ENCODE assay signal across 11 cellular contexts in the genomic region with DNA sequence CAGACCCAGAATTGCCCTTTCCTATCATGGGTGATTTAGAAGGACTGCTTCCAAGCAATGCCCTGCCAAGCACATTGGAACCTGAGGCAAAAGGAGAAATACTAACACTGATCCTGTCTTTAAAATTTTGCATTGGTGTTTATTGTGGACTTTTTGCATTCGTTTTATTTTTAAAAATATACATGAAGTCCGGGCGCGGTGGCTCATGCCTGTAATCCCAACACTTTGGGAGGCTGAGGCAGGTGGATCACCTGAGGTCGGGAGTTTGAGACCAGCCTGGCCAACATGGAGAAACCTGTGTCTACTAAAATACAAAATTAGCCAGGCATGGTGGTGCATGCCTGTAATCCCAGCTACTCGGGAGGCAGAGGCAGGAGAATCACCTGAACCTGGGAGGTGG. TPM values are rescaled to one million over a fixed set of nuclear protein-coding genes. Genes with fewer than 3 reads are reported as not detected.
DNase-seq lines count a peak whose midpoint lies in the region; ATAC-seq and TF ChIP-seq lines count a peak whose summit lies in the region.
"Not testable (repeated sequence)": the region's sequence is repeated elsewhere in the genome, so short reads cannot be mapped to it uniquely, and the experiment has no call there.
"Had no signal": no experiment of that assay in that cellular context is flagged by ENCODE, and none has a peak within 500 bp of the region (broad histone marks: within the 10 kb centered on the region; RNA-seq: fewer than 3 reads in every experiment).

No MANE protein-coding gene starts in this region.

- H3K36me3 ChIP-seq in gastroesophageal sphincter (peaks cover 0 to 40% of the 10 kb centered on the region in 2 donors), stomach (peaks cover 0 to 39% (median 21%) of the 10 kb centered on the region in 4 donors), thoracic aorta (peaks cover 43% of the 10 kb centered on the region)
- H3K36me3 ChIP-seq in rectal smooth muscle tissue (ENCODE audit: control insufficient read depth, insufficient read depth, low read length); uterus: not testable (repeated sequence)

- WGBS in gastroesophageal sphincter (ENCODE audit: low coverage in 1 of 2), 2 donors, result 70 to 75% methylated on average over 4 to 5 of the region's 6 CpGs
- WGBS in stomach, 5 donors, result 83 to 90% (median 90%) methylated on average over 6 of the region's 6 CpGs

- not testable (repeated sequence) for H3K9ac ChIP-seq in rectal smooth muscle tissue (ENCODE audit: low read length)

- not testable (repeated sequence) for TF ChIP-seq EP300 in gastroesophageal sphincter (IDR thresholded peaks at IDR 0.05); stomach (IDR thresholded peaks at IDR 0.05)

- not testable (repeated sequence) for TF ChIP-seq POLR2A in gastroesophageal sphincter (IDR thresholded peaks at IDR 0.05); stomach (IDR thresholded peaks at IDR 0.05); uterus (IDR thresholded peaks at IDR 0.05)

- intact Hi-C loops in dorsolateral prefrontal cortex (cut with DNase I); uterus (cut with DNase I; ENCODE audit: low total_unique reads): not testable (repeated sequence)
- intact Hi-C loops in stomach (cut with DNase I; ENCODE audit: low total_unique reads), result loop anchor here (10.0 kb wide), 1 partner anchor 224 kb away; the partner anchor contains the start of gene GPR37L1

- DNase-seq in caudate nucleus (lab: John Stamatoyannopoulos, UW); dorsolateral prefrontal cortex; stomach; thoracic aorta (ENCODE audit: low spot score); uterus: not testable (repeated sequence)

- H3K27me3 ChIP-seq in dorsolateral prefrontal cortex; gastroesophageal sphincter; rectal smooth muscle tissue (ENCODE audit: control insufficient read depth, insufficient read depth, low read length); stomach; thoracic aorta (replicated peaks; ENCODE audit: insufficient read depth); uterus: not testable (repeated sequence)

- H3K9me3 ChIP-seq in gastroesophageal sphincter, stomach, thoracic aorta, uterus: not testable (repeated sequence)

- H3K4me3 ChIP-seq in dorsolateral prefrontal cortex; gastroesophageal sphincter; rectal smooth muscle tissue (ENCODE audit: low read length); stomach; thoracic aorta; uterus: not testable (repeated sequence)

- not testable (repeated sequence) for ATAC-seq in gastroesophageal sphincter; thoracic aorta (ENCODE audit: insufficient number of reproducible peaks, low FRiP score, low read depth)

- H3K27ac ChIP-seq in caudate nucleus (ENCODE audit: low read depth, low read length), result peak overlapping the region; percentile 53
- H3K27ac ChIP-seq in dorsolateral prefrontal cortex, result peak overlapping the region in 38 of 59 donors; percentile 2 to 78 (median 49)
- peak overlapping the region; percentile 88 to 95 (median 92) for H3K27ac ChIP-seq in gastroesophageal sphincter
- H3K27ac ChIP-seq in rectal smooth muscle tissue (ENCODE audit: low read depth, low read length), result peak overlapping the region; percentile 86
- H3K27ac ChIP-seq in stomach, result peak overlapping the region in 4 of 5 donors; percentile 55 to 84 (median 74)
- H3K27ac ChIP-seq in thoracic aorta, result peak overlapping the region; percentile 93 to 96
- peak overlapping the region; percentile 82 to 85 for H3K27ac ChIP-seq in uterus

- peaks cover 35 to 99% (median 66%) of the 10 kb centered on the region in 3 donors for H3K4me1 ChIP-seq in gastroesophageal sphincter
- H3K4me1 ChIP-seq in rectal smooth muscle tissue (ENCODE audit: control insufficient read depth, insufficient read depth, low read length), result peaks cover 72% of the 10 kb centered on the region
- H3K4me1 ChIP-seq in stomach, result peaks cover 2 to 88% (median 45%) of the 10 kb centered on the region in 4 donors
- peaks cover 69 to 93% of the 10 kb centered on the region in 2 donors for H3K4me1 ChIP-seq in thoracic aorta (ENCODE audit: control insufficient read depth in 1 of 2, low read depth in 2 of 2)
- peaks cover 19 to 20% of the 10 kb centered on the region in 2 donors for H3K4me1 ChIP-seq in uterus

- not testable (repeated sequence) for TF ChIP-seq CTCF in dorsolateral prefrontal cortex (IDR thresholded peaks at IDR 0.05 in 54 of 56, conservative IDR thresholded peaks at IDR 0.05 in 2 of 56; ENCODE audit: low read depth in 1 of 56, partially characterized antibody in 56 of 56); gastroesophageal sphincter (IDR thresholded peaks at IDR 0.05); stomach (IDR thresholded peaks at IDR 0.05); thoracic aorta (IDR thresholded peaks at IDR 0.05); uterus (IDR thresholded peaks at IDR 0.05)

RNA-seq across cellular contexts. Expression of gene SHISA4, which starts 12.3 kb away (rescaled TPM):
- total RNA-seq in dorsolateral prefrontal cortex (100 to 1,000 TPM in 87 of 120 experiments, 10 to 100 TPM in 33; 65.2 to 163 (median 110) TPM), gastroesophageal sphincter (10 to 100 TPM; 18.9 to 35.8 (median 29.3) TPM), stomach (10 to 100 TPM in 3 of 5 donors, 1 to 10 TPM in 1, under 1 TPM in 1; 0.87 to 33.3 (median 10.3) TPM), thoracic aorta (100 to 1,000 TPM in 1 of 2 donors, 10 to 100 TPM in 1; 38.9 to 115 TPM), uterus (10 to 100 TPM in 2 of 4 donors, 1 to 10 TPM in 2; 2.1 to 52.8 (median 12.0) TPM)
- 10 to 100 TPM; 14.1 to 18.3 (median 14.6) TPM for polyA plus RNA-seq in stomach
- total RNA-seq: GM12878 had no signal

RNA-seq across cellular contexts. Expression of gene LMOD1, which starts 45.3 kb away (rescaled TPM):
- total RNA-seq in dorsolateral prefrontal cortex (10 to 100 TPM in 32 of 120 experiments, 1 to 10 TPM in 88; 1.9 to 99.5 (median 5.7) TPM), gastroesophageal sphincter (1,000 to 10,000 TPM; 1,267 to 1,570 (median 1,475) TPM), stomach (100 to 1,000 TPM in 3 of 5 donors, 10 to 100 TPM in 2; 27.5 to 420 (median 102) TPM), thoracic aorta (100 to 1,000 TPM; 638 to 761 TPM), uterus (100 to 1,000 TPM in 3 of 4 donors, 10 to 100 TPM in 1; 38.9 to 377 (median 147) TPM)
- 100 to 1,000 TPM in 1 of 3 donors, 10 to 100 TPM in 2; 19.6 to 117 (median 22.9) TPM for polyA plus RNA-seq in stomach
- total RNA-seq: CD4-positive, CD25-positive, alpha-beta regulatory T cell; CD8-positive, alpha-beta memory T cell; HT1080 had no signal
- polyA plus RNA-seq: CD4-positive, CD25-positive, alpha-beta regulatory T cell; CD8-positive, alpha-beta memory T cell; GM12878 had no signal

RNA-seq across cellular contexts. Expression of gene TIMM17A, which starts 54.3 kb away (rescaled TPM):
- 10 to 100 TPM; 24.0 to 84.7 (median 54.1) TPM for total RNA-seq in dorsolateral prefrontal cortex
- 10 to 100 TPM; 37.8 to 40.9 (median 38.5) TPM for total RNA-seq in gastroesophageal sphincter
- 10 to 100 TPM in 2 of 5 donors, 1 to 10 TPM in 3; 3.2 to 47.0 (median 7.1) TPM for total RNA-seq in stomach
- polyA plus RNA-seq in stomach, result 10 to 100 TPM; 26.1 to 48.8 (median 37.4) TPM
- 10 to 100 TPM; 29.6 to 44.7 TPM for total RNA-seq in thoracic aorta
- 10 to 100 TPM; 18.7 to 34.9 (median 29.7) TPM for total RNA-seq in uterus
